6 cellular contexts compared by ENCODE assay signal in the genomic region with DNA sequence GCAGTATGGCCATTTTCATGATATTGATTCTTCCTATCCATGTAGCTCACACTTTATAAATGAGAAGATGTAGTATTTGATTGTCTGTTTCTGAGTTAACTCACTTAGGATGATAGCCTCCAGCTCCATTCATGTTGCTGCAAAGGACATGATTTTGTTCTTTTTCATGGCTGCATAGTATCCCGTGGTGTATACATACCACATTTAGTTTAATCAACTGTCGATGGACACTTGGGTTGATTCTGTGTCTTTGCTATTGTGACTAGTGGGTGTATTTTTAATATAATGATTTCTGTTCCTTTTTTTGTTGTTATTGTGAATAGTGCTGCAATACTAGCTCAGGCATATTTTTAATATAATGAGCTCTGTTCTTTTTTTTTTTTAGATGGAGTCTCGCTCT.
"Had no signal": no experiment of that assay in that cellular context is flagged by ENCODE, and none has a peak within 500 bp of the region (broad histone marks: within the 10 kb centered on the region; RNA-seq: fewer than 3 reads in every experiment).

No MANE protein-coding gene starts in this region.

- H3K4me3 ChIP-seq: K562 had no signal

- ATAC-seq: HepG2, K562 had no signal

- H3K27ac ChIP-seq: HL-60 had no signal

- DNase-seq: IMR-90, KBM-7, KG1 had no signal
